ENCODE assay signal across 8 cellular contexts in the genomic region with DNA sequence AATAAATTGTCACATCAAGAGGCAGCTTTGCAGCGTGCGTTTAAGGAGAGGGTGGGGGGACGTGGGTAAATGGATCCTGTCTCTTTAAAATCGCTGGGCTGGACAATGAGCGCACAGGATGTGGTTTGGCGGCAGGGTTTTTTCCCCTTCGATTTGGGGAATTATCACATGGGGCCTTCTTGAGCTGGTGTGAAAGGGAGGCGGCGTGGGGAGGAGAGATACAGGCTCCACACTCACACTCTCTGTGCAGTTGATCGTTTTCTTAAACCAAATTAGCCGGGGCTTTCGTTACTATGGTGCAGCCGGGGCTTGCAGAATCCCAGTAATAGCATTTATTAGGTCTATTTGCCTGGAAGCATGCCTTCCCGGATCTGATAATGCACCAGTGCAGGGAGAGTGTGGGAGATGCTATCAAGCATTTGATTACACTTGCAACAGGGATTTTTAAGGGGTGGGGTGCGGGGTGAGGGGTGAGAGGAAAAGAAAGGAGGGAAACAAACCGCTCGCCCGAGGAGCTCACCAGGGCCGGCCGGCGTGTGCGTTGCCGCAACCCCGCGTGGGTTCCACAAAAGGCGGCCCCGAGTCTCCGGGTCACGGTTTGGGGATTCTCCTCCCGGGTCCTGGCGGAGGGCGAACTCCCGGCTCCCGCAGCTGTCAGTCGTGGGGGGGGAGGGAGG. TPM values are rescaled to one million over a fixed set of nuclear protein-coding genes. Genes with fewer than 3 reads are reported as not detected.
DNase-seq lines count a peak whose midpoint lies in the region; ATAC-seq and TF ChIP-seq lines count a peak whose summit lies in the region.

No MANE protein-coding gene starts in this region.

- H3K9me3 ChIP-seq in A673 (ENCODE audit: low read depth, low read length, poor library complexity, severe bottlenecking) (no peaks in the 10 kb centered on the region), endocrine pancreas (ENCODE audit: control insufficient read depth, low read length) (no peaks in the 10 kb centered on the region)

- intact Hi-C loops in A673 (cut with micrococcal nuclease; ENCODE audit: unreplicated experiment) = loop anchor here (2.0 kb wide), 1 partner anchor 57 kb away; no protein-coding TSS in a partner anchor

- ATAC-seq in GM18511 (IDR thresholded peaks at IDR 0.05; ENCODE audit: unreplicated experiment) (peak; percentile 54), HG03066 (IDR thresholded peaks at IDR 0.05; ENCODE audit: low read depth, unreplicated experiment) (peak; percentile 59)
- ATAC-seq in activated CD8-positive, alpha-beta T cell treated with anti-CD3 and anti-CD28 coated beads, Interleukin-2, amount 10 ng/mL, durations not matched to agents 7 days and 5 days = peak; percentile 57

- H3K4me1 ChIP-seq in A673 (ENCODE audit: insufficient read depth, low read length, poor library complexity, severe bottlenecking) = peaks cover 23% of the 10 kb centered on the region
- H3K4me1 ChIP-seq in endocrine pancreas (ENCODE audit: control insufficient read depth, insufficient read depth, low read length) = no peaks in the 10 kb centered on the region

- peak overlapping the region; percentile 54 for H3K9ac ChIP-seq in endocrine pancreas (ENCODE audit: control insufficient read depth, insufficient read depth, low read length)

- no TSS peak for BruUV-seq in A673 (replicated peaks; lab: Mats Ljungman, UMichigan)

- H3K36me3 ChIP-seq in A673 (ENCODE audit: insufficient read depth, low read length, poor library complexity, severe bottlenecking) (no peaks in the 10 kb centered on the region), endocrine pancreas (ENCODE audit: control insufficient read depth, insufficient read depth, low read length) (no peaks in the 10 kb centered on the region)

- DNase-seq in A673 (ENCODE audit: low spot score) = peak; percentile 92
- peak; percentile 67 for DNase-seq in NCI-H82 treated with DMSO at 0.1 percent for 48 hours (lab: John Stamatoyannopoulos, UW; ENCODE audit: unreplicated experiment)
- peak; percentile 93 for DNase-seq in activated CD8-positive, alpha-beta T cell treated with anti-CD3 and anti-CD28 coated beads, Interleukin-2, amount 10 ng/mL, durations not matched to agents 7 days and 5 days
- DNase-seq in mesothelial cell of epicardium (ENCODE audit: low spot score in 2 of 2, unreplicated experiment in 2 of 2) = no peak
- peak; percentile 67 to 73 for DNase-seq in stimulated activated CD8-positive, alpha-beta memory T cell treated with anti-CD3 and anti-CD28 coated beads, Interleukin-15, amount 100 ng/mL, for 48 hours (ENCODE audit: low read depth in 2 of 2)

- peak overlapping the region; percentile 89 for H3K4me3 ChIP-seq in A673 (ENCODE audit: low read depth, low read length, poor library complexity, severe bottlenecking)
- H3K4me3 ChIP-seq in endocrine pancreas (ENCODE audit: control insufficient read depth, insufficient read depth, low read length) = peak overlapping the region; percentile 80

- no peak for TF ChIP-seq CTCF in A673 (conservative IDR thresholded peaks at IDR 0.05; ENCODE audit: low read depth, low read length)
- no peak for TF ChIP-seq CTCF in mesothelial cell of epicardium (IDR thresholded peaks at IDR 0.05; ENCODE audit: unreplicated experiment)

- peak overlapping the region; percentile 93 for H3K27ac Mint-ChIP-seq in activated CD8-positive, alpha-beta T cell treated with anti-CD3 and anti-CD28 coated beads, Interleukin-2, amount 10 ng/mL, durations not matched to agents 7 days and 5 days
- H3K27ac Mint-ChIP-seq in mesothelial cell of epicardium = peak overlapping the region; percentile 95

- H3K4me3 Mint-ChIP-seq in activated CD8-positive, alpha-beta T cell treated with anti-CD3 and anti-CD28 coated beads, Interleukin-2, amount 10 ng/mL, durations not matched to agents 7 days and 5 days = peak overlapping the region; percentile 83
- H3K4me3 Mint-ChIP-seq in mesothelial cell of epicardium = peak overlapping the region; percentile 83

- peaks cover 42% of the 10 kb centered on the region for H3K4me1 Mint-ChIP-seq in activated CD8-positive, alpha-beta T cell treated with anti-CD3 and anti-CD28 coated beads, Interleukin-2, amount 10 ng/mL, durations not matched to agents 7 days and 5 days (ENCODE audit: low read depth)
- H3K4me1 Mint-ChIP-seq in mesothelial cell of epicardium = peaks cover 45% of the 10 kb centered on the region

- peaks cover 6% of the 10 kb centered on the region for H3K36me3 Mint-ChIP-seq in activated CD8-positive, alpha-beta T cell treated with anti-CD3 and anti-CD28 coated beads, Interleukin-2, amount 10 ng/mL, durations not matched to agents 7 days and 5 days (ENCODE audit: low read depth)
- H3K36me3 Mint-ChIP-seq in mesothelial cell of epicardium = no peaks in the 10 kb centered on the region

- H3K27ac ChIP-seq in A673 (ENCODE audit: low read depth, low read length, poor library complexity, severe bottlenecking) = peak overlapping the region; percentile 44

- no peaks in the 10 kb centered on the region for H3K27me3 Mint-ChIP-seq in activated CD8-positive, alpha-beta T cell treated with anti-CD3 and anti-CD28 coated beads, Interleukin-2, amount 10 ng/mL, durations not matched to agents 7 days and 5 days (ENCODE audit: low read depth)
- H3K27me3 Mint-ChIP-seq in mesothelial cell of epicardium (ENCODE audit: low read depth) = no peaks in the 10 kb centered on the region

- CTCF ChIA-PET in A673 (lab: Charles Lee) = interaction anchor here (0.8 to 1.2 kb wide), 5 partner anchors 62 to 439 kb away, joined by 3 to 6 read pairs (median 4); no protein-coding TSS in a partner anchor
- CTCF ChIA-PET in activated CD8-positive, alpha-beta T cell treated with anti-CD3 and anti-CD28 coated beads, Interleukin-2, amount 10 ng/mL, durations not matched to agents 7 days and 5 days (lab: Charles Lee) = interaction anchor here (0.9 to 4.5 kb wide), 17 partner anchors 10 to 246 kb away, joined by 3 to 69 read pairs (median 4); partner anchors contain the start of gene GSE1

- no peaks in the 10 kb centered on the region for H3K27me3 ChIP-seq in A673 (replicated peaks; ENCODE audit: insufficient read depth, low read depth, low read length, poor library complexity)
- no peaks in the 10 kb centered on the region for H3K27me3 ChIP-seq in endocrine pancreas (ENCODE audit: control insufficient read depth, insufficient read depth, low read length)

- POLR2A ChIA-PET in A673 (lab: Charles Lee; ENCODE audit: low non-redundant PET) = interaction anchor here (0.5 to 1.3 kb wide), 2 partner anchors 31 to 37 kb away, joined by 4 read pairs; no protein-coding TSS in a partner anchor
- POLR2A ChIA-PET in activated CD8-positive, alpha-beta T cell treated with anti-CD3 and anti-CD28 coated beads, Interleukin-2, amount 10 ng/mL, durations not matched to agents 7 days and 5 days (lab: Charles Lee) = interaction anchor here (0.6 to 6.1 kb wide), 16 partner anchors 10 to 957 kb away, joined by 3 to 67 read pairs (median 4); partner anchors contain the start of gene GSE1

- H3K9me3 Mint-ChIP-seq in activated CD8-positive, alpha-beta T cell treated with anti-CD3 and anti-CD28 coated beads, Interleukin-2, amount 10 ng/mL, durations not matched to agents 7 days and 5 days (ENCODE audit: insufficient read depth) = no peaks in the 10 kb centered on the region
- H3K9me3 Mint-ChIP-seq in mesothelial cell of epicardium = no peaks in the 10 kb centered on the region

RNA-seq across cellular contexts. Expression of gene GSE1, which starts 58.9 kb away (rescaled TPM):
- total RNA-seq in A673 (2021) = 64.2 and 72.4 TPM in 2 replicates
- total RNA-seq in activated CD8-positive, alpha-beta T cell treated with anti-CD3 and anti-CD28 coated beads, Interleukin-2, amount 10 ng/mL, durations not matched to agents 7 days and 5 days = 10 to 100 TPM; 48.9 to 51.4 TPM
- total RNA-seq in mesothelial cell of epicardium = 193 to 218 TPM (median 208 TPM) in 3 replicates

Comparison
In these comparisons a context has a peak if more than half of its experiments do, and no peak if none do; other contexts are left out.
1. DNase-seq: peak in A673 (single experiment), NCI-H82 treated with DMSO at 0.1 percent for 48 hours (single experiment), activated CD8-positive, alpha-beta T cell treated with anti-CD3 and anti-CD28 coated beads, Interleukin-2, amount 10 ng/mL, durations not matched to agents 7 days and 5 days (single experiment) and stimulated activated CD8-positive, alpha-beta memory T cell treated with anti-CD3 and anti-CD28 coated beads, Interleukin-15, amount 100 ng/mL, for 48 hours (2 of 2); none in mesothelial cell of epicardium (0 of 2).
2. Peak in every context shown above with its lines, with median percentiles within 50 percentile points of each other: ATAC-seq.